8 cellular contexts compared by ENCODE assay signal in genomic region chr10:117638664-117639200, GRCh38.
"Had no signal": no experiment of that assay in that cellular context is flagged by ENCODE, and none has a peak within 500 bp of the region (broad histone marks: within the 10 kb centered on the region; RNA-seq: fewer than 3 reads in every experiment).

No MANE protein-coding gene starts in this region.

- H3K27ac Mint-ChIP-seq: GM23338, HFFc6, IgD-negative memory B cell had no signal

- H3K36me3 ChIP-seq: HAP-1 had no signal

- H3K9me3 Mint-ChIP-seq: GM23338 had no signal

- H3K4me3 Mint-ChIP-seq: GM23338, HFFc6, IgD-negative memory B cell had no signal

- ATAC-seq: GM23338, HCT116, HepG2 had no signal

- H3K4me1 Mint-ChIP-seq: GM23338, IgD-negative memory B cell had no signal

- H2AFZ ChIP-seq: GM23338 had no signal

- H3K4me3 ChIP-seq: GM23338, HAP-1 had no signal

- H3K9me3 ChIP-seq: HAP-1 had no signal

- H3K27ac ChIP-seq: HL-60 had no signal

- H3K4me1 ChIP-seq: HAP-1 had no signal

- DNase-seq: H7, HFFc6 had no signal

- H3K4me2 ChIP-seq: GM23338 had no signal
